32 cellular contexts compared by ENCODE assay signal in the genomic region with DNA sequence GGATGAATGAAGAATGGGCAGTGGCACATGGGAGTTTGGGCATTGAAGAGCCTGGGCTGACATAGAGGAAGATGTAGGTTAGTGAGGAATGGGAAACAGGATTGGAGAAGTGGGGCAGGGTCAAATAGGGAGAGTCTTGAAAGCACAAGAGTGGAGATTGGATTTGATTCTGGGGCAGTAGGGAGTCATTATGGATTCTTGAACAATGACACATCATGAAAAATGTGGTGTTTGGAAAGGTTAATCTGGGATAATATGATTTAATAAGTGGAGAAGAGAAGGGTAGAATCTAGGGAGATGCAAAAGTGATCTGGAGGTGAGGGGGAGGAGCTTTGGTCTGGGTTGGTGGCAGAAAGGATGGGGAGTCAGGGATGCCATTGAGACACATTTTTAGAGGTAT. TPM values are rescaled to one million over a fixed set of nuclear protein-coding genes. Genes with fewer than 3 reads are reported as not detected.
"Had no signal": no experiment of that assay in that cellular context is flagged by ENCODE, and none has a peak within 500 bp of the region (broad histone marks: within the 10 kb centered on the region; RNA-seq: fewer than 3 reads in every experiment).

No MANE protein-coding gene starts in this region.

- ATAC-seq: activated naive CD4-positive, alpha-beta T cell treated with anti-CD3 and anti-CD28 coated beads, Interleukin-2, amount 50 U/mL, for 72 hours; activated T-cell treated with anti-CD3 and anti-CD28 coated beads, Interleukin-2, amount 50 U/mL, for 72 hours; gastroesophageal sphincter; heart right ventricle; T-helper 17 cell had no signal

- H3K4me3 ChIP-seq: breast epithelium, cardiac muscle cell, colonic mucosa, esophagus squamous epithelium, gastroesophageal sphincter, heart right ventricle had no signal

- H3K27me3 ChIP-seq: ascending aorta, breast epithelium, colonic mucosa had no signal

- H3K9me3 ChIP-seq: ascending aorta, breast epithelium, colonic mucosa, esophagus squamous epithelium, gastroesophageal sphincter had no signal

- H3K4me1 ChIP-seq: breast epithelium, colonic mucosa had no signal

- DNase-seq: activated CD4-positive, alpha-beta memory T cell treated with anti-CD3 and anti-CD28 coated beads, Interleukin-2, amount 10 ng/mL, durations not matched to agents 7 days and 5 days; activated CD4-positive, alpha-beta T cell treated with anti-CD3 and anti-CD28 coated beads for 1 hour; activated CD4-positive, alpha-beta T cell treated with anti-CD3 and anti-CD28 coated beads for 4 hours; activated CD4-positive, alpha-beta T cell treated with anti-CD3 and anti-CD28 coated beads, Interleukin-2, amount 10 ng/mL, durations not matched to agents 7 days and 5 days; activated CD4-positive, alpha-beta T cell treated with anti-CD3 and anti-CD28 coated beads, Interleukin-2, amount 50 U/mL, for 4 hours; activated CD8-positive, alpha-beta memory T cell treated with anti-CD3 and anti-CD28 coated beads, Interleukin-2, amount 50 U/mL, for 48 hours; activated gamma-delta T cell; activated naive CD4-positive, alpha-beta T cell; activated naive CD4-positive, alpha-beta T cell treated with anti-CD3 and anti-CD28 coated beads, Interleukin-2, amount 10 ng/mL, durations not matched to agents 7 days and 5 days; activated naive CD8-positive, alpha-beta T cell treated with anti-CD3 and anti-CD28 coated beads, Interleukin-2, amount 10 ng/mL, durations not matched to agents 7 days and 5 days; activated T-cell treated with anti-CD3 and anti-CD28 coated beads for 4 hours; activated T-cell treated with anti-CD3 and anti-CD28 coated beads, Interleukin-2, amount 50 U/mL, for 24 hours; activated T-cell treated with anti-CD3 and anti-CD28 coated beads, Interleukin-2, amount 50 U/mL, for 72 hours; central memory CD4-positive, alpha-beta T cell; cerebellar nuclear complex; colonic mucosa; effector CD8-positive, alpha-beta T cell; esophagus squamous epithelium; foreskin melanocyte; heart right ventricle; T-helper 17 cell; T1000 had no signal

- H3K36me3 ChIP-seq: ascending aorta, breast epithelium, cardiac muscle cell, colonic mucosa, esophagus squamous epithelium, gastroesophageal sphincter, heart right ventricle had no signal

- H3K27ac ChIP-seq: breast epithelium, cardiac muscle cell, colonic mucosa, epithelial cell of prostate, esophagus squamous epithelium, gastroesophageal sphincter, heart right ventricle had no signal

RNA-seq across cellular contexts. Expression of a gene that starts 45.4 kb away (rescaled TPM):
- total RNA-seq: activated CD4-positive, alpha-beta memory T cell treated with anti-CD3 and anti-CD28 coated beads, Interleukin-2, amount 10 ng/mL, durations not matched to agents 7 days and 5 days; activated CD4-positive, alpha-beta T cell treated with anti-CD3 and anti-CD28 coated beads, Interleukin-2, amount 10 ng/mL, durations not matched to agents 7 days and 5 days; activated naive CD4-positive, alpha-beta T cell treated with anti-CD3 and anti-CD28 coated beads, Interleukin-2, amount 50 U/mL, for 72 hours; activated naive CD8-positive, alpha-beta T cell treated with anti-CD3 and anti-CD28 coated beads, Interleukin-2, amount 10 ng/mL, durations not matched to agents 7 days and 5 days; activated T-cell treated with anti-CD3 and anti-CD28 coated beads, Interleukin-2, amount 50 U/mL, for 72 hours; ascending aorta; cardiac muscle cell; dermis microvascular lymphatic vessel endothelial cell; endothelial cell of umbilical vein; fibroblast of lung; glomerular endothelial cell; T-helper 17 cell had no signal
